1 cellular context compared by ENCODE assay signal in the genomic region with DNA sequence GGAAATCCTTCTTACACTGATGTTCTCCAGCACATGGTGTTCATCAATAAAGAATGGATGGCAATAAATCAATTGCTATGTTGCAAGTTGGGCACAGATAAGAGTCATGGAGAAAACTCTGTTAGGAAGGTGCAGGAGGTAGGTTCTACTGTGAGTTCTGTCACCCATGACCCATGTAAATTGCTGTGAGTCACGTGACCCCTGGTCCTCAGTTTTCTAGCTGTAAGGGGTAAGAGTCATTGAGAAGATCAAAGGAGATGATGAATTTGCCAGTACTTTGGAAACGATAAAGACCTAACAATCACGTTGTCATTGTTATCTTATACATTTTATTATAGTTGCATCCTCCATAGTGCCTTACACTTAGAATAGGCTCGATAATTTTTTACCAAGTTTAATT.
TF ChIP-seq lines count a peak whose summit lies in the region.

No MANE protein-coding gene starts in this region.

TF ChIP-seq in K562, 482 proteins besides CTCF, POLR2A, EP300 and RAD21 (continued from another document):
- TF ChIP-seq, protein P1, sequence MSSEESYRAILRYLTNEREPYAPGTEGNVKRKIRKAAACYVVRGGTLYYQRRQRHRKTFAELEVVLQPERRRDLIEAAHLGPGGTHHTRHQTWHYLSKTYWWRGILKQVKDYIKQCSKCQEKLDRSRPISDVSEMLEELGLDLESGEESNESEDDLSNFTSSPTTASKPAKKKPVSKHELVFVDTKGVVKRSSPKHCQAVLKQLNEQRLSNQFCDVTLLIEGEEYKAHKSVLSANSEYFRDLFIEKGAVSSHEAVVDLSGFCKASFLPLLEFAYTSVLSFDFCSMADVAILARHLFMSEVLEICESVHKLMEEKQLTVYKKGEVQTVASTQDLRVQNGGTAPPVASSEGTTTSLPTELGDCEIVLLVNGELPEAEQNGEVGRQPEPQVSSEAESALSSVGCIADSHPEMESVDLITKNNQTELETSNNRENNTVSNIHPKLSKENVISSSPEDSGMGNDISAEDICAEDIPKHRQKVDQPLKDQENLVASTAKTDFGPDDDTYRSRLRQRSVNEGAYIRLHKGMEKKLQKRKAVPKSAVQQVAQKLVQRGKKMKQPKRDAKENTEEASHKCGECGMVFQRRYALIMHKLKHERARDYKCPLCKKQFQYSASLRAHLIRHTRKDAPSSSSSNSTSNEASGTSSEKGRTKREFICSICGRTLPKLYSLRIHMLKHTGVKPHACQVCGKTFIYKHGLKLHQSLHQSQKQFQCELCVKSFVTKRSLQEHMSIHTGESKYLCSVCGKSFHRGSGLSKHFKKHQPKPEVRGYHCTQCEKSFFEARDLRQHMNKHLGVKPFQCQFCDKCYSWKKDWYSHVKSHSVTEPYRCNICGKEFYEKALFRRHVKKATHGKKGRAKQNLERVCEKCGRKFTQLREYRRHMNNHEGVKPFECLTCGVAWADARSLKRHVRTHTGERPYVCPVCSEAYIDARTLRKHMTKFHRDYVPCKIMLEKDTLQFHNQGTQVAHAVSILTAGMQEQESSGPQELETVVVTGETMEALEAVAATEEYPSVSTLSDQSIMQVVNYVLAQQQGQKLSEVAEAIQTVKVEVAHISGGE (CRISPR knock-in tag; IDR thresholded peaks at IDR 0.05), result no peak
- TF ChIP-seq, protein P2, sequence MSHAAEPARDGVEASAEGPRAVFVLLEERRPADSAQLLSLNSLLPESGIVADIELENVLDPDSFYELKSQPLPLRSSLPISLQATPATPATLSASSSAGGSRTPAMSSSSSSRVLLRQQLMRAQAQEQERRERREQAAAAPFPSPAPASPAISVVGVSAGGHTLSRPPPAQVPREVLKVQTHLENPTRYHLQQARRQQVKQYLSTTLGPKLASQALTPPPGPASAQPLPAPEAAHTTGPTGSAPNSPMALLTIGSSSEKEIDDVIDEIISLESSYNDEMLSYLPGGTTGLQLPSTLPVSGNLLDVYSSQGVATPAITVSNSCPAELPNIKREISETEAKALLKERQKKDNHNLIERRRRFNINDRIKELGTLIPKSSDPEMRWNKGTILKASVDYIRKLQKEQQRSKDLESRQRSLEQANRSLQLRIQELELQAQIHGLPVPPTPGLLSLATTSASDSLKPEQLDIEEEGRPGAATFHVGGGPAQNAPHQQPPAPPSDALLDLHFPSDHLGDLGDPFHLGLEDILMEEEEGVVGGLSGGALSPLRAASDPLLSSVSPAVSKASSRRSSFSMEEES (CRISPR knock-in tag; IDR thresholded peaks at IDR 0.05), result peak; percentile 92
- TF ChIP-seq CBX3 (IDR thresholded peaks at IDR 0.05; ENCODE audit: borderline replicate concordance in 1 of 2, low read length in 2 of 2) (no peak), LCOR (CRISPR knock-in tag; IDR thresholded peaks at IDR 0.05) (no peak), SAP30 (IDR thresholded peaks at IDR 0.05; ENCODE audit: borderline replicate concordance, insufficient read depth, low read depth, low read length, poor library complexity, severe bottlenecking) (no peak), SMAD1 (IDR thresholded peaks at IDR 0.05; ENCODE audit: low read depth, low read length, partially characterized antibody) (no peak), ZNF232 (CRISPR knock-in tag; IDR thresholded peaks at IDR 0.05) (no peak), CBFA2T2 (conservative IDR thresholded peaks at IDR 0.05) (0 out of 2 replicates have a peak, but pooled peaks have one; percentile 26)
- TF ChIP-seq, protein P3, sequence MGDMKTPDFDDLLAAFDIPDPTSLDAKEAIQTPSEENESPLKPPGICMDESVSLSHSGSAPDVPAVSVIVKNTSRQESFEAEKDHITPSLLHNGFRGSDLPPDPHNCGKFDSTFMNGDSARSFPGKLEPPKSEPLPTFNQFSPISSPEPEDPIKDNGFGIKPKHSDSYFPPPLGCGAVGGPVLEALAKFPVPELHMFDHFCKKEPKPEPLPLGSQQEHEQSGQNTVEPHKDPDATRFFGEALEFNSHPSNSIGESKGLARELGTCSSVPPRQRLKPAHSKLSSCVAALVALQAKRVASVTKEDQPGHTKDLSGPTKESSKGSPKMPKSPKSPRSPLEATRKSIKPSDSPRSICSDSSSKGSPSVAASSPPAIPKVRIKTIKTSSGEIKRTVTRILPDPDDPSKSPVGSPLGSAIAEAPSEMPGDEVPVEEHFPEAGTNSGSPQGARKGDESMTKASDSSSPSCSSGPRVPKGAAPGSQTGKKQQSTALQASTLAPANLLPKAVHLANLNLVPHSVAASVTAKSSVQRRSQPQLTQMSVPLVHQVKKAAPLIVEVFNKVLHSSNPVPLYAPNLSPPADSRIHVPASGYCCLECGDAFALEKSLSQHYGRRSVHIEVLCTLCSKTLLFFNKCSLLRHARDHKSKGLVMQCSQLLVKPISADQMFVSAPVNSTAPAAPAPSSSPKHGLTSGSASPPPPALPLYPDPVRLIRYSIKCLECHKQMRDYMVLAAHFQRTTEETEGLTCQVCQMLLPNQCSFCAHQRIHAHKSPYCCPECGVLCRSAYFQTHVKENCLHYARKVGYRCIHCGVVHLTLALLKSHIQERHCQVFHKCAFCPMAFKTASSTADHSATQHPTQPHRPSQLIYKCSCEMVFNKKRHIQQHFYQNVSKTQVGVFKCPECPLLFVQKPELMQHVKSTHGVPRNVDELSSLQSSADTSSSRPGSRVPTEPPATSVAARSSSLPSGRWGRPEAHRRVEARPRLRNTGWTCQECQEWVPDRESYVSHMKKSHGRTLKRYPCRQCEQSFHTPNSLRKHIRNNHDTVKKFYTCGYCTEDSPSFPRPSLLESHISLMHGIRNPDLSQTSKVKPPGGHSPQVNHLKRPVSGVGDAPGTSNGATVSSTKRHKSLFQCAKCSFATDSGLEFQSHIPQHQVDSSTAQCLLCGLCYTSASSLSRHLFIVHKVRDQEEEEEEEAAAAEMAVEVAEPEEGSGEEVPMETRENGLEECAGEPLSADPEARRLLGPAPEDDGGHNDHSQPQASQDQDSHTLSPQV (IDR thresholded peaks at IDR 0.05), result no peak
